ENCODE assay signal across 8 cellular contexts in the genomic region with DNA sequence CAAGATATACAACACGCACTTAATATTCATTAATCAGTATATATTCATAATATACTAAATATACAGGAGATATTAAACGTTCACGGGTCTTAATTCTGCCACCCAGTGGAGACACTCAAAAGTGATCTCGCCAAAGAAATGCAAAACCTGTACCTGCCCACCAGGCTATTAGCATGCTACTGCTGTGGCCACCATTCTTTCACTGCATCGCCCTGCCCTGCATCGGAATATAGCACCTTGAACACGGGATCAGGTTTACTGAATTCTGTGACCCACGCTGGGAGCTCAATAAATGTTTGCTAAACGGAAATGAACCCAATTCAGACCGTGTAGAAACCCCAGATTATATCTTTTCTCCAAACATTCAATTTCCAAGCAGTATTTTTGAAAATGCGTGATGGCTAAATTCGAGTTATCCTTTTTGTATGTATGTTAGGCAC. TPM values are rescaled to one million over a fixed set of nuclear protein-coding genes. Genes with fewer than 3 reads are reported as not detected.
DNase-seq lines count a peak whose midpoint lies in the region; ATAC-seq, FAIRE-seq and TF ChIP-seq lines count a peak whose summit lies in the region.

No MANE protein-coding gene starts in this region.

- no peaks in the 10 kb centered on the region for H3K9me3 ChIP-seq in BLaER1 treated with 17β-estradiol and CSF1 and Interleukin-3, amounts not matched to agents 10 nM and 100 nM (replicated peaks in 1 of 11)
- H3K9me3 ChIP-seq in endothelial cell of umbilical vein (replicated peaks; ENCODE audit: control insufficient read depth, insufficient read depth, low read length) (no peaks in the 10 kb centered on the region), mononuclear cell (ENCODE audit: low read depth, low read length) (no peaks in the 10 kb centered on the region), thymus (ENCODE audit: control insufficient read depth) (no peaks in the 10 kb centered on the region)

- no peaks in the 10 kb centered on the region for H3K9me1 ChIP-seq in endothelial cell of umbilical vein (replicated peaks; ENCODE audit: control insufficient read depth, extremely low read depth, insufficient read depth, low read length)

- intact Hi-C loops in endothelial cell of umbilical vein (cut with micrococcal nuclease) = no loop called here

- H2AFZ ChIP-seq in endothelial cell of umbilical vein (ENCODE audit: low read depth, low read length) = peak overlapping the region; percentile 74

- peaks cover 4 to 24% (median 14%) of the 10 kb centered on the region in 11 experiments; a peak in 14 of 22 replicates for H4K20me1 ChIP-seq in BLaER1 treated with 17β-estradiol and CSF1 and Interleukin-3, amounts not matched to agents 10 nM and 100 nM
- no peaks in the 10 kb centered on the region for H4K20me1 ChIP-seq in endothelial cell of umbilical vein (replicated peaks; ENCODE audit: control insufficient read depth, extremely low read depth, insufficient read depth, low read length)

- H3K4me1 ChIP-seq in BLaER1 treated with 17β-estradiol and CSF1 and Interleukin-3, amounts not matched to agents 10 nM and 100 nM = peaks cover 32 to 41% (median 38%) of the 10 kb centered on the region in 10 experiments
- H3K4me1 ChIP-seq in endothelial cell of umbilical vein (ENCODE audit: control insufficient read depth, extremely low read depth, insufficient read depth, low read length) (peaks cover 19% of the 10 kb centered on the region), mononuclear cell (ENCODE audit: insufficient read depth, low read length) (peaks cover 33% of the 10 kb centered on the region), thymus (ENCODE audit: control insufficient read depth, insufficient read depth, low read length) (peaks cover 6% of the 10 kb centered on the region)

- peak; percentile 43 to 51 for TF ChIP-seq CTCF in endothelial cell of umbilical vein (IDR thresholded peaks at IDR 0.05; ENCODE audit: extremely low read depth in 1 of 2, insufficient read depth in 1 of 2, low read depth in 1 of 2, low read length in 2 of 2)

- H3K4me2 ChIP-seq in BLaER1 treated with 17β-estradiol and CSF1 and Interleukin-3, amounts not matched to agents 10 nM and 100 nM = peak overlapping the region; percentile 54 to 97 (median 91)
- H3K4me2 ChIP-seq in endothelial cell of umbilical vein (ENCODE audit: insufficient read depth, low read length) = peak overlapping the region; percentile 96

- no peaks in the 10 kb centered on the region for H3K36me3 ChIP-seq in BLaER1 treated with 17β-estradiol and CSF1 and Interleukin-3, amounts not matched to agents 10 nM and 100 nM
- H3K36me3 ChIP-seq in endothelial cell of umbilical vein (ENCODE audit: control insufficient read depth in 2 of 2, extremely low read depth in 1 of 2, insufficient read depth in 2 of 2, low read length in 2 of 2) (no peaks in the 10 kb centered on the region), thymus (ENCODE audit: control insufficient read depth, insufficient read depth) (no peaks in the 10 kb centered on the region)

- peak overlapping the region; percentile 69 to 82 (median 74) for H3K4me3 ChIP-seq in BLaER1 treated with 17β-estradiol and CSF1 and Interleukin-3, amounts not matched to agents 10 nM and 100 nM
- H3K4me3 ChIP-seq in endothelial cell of umbilical vein (replicated peaks in 1 of 3; ENCODE audit: insufficient read depth in 1 of 3, low read depth in 1 of 3, low read length in 3 of 3) (peak overlapping the region; percentile 38 to 98 (median 91)), mononuclear cell (ENCODE audit: low read length) (peak overlapping the region; percentile 84), thymus (ENCODE audit: low read length) (peak overlapping the region; percentile 71)

- DNase-seq in NCI-H69 (lab: John Stamatoyannopoulos, UW) (peak; percentile 70), endothelial cell of umbilical vein (ENCODE audit: low read depth, low spot score) (peak; percentile 73)
- DNase-seq in activated CD8-positive, alpha-beta memory T cell treated with anti-CD3 and anti-CD28 coated beads for 24 hours = peak; percentile 72

- CTCF ChIA-PET in endothelial cell of umbilical vein (lab: Charles Lee) = interaction anchor here (0.8 to 4.0 kb wide), 11 partner anchors 9 to 609 kb away, joined by 3 to 19 read pairs (median 4); partner anchors contain the start of gene CBR4

- POLR2A ChIA-PET in endothelial cell of umbilical vein (lab: Charles Lee) = interaction anchor here (1.0 to 1.9 kb wide), 2 partner anchors 40 to 45 kb away, joined by 3 to 8 read pairs; no protein-coding TSS in a partner anchor

- peak overlapping the region; percentile 80 to 95 (median 87); a peak in 21 of 22 replicates for H3K27ac ChIP-seq in BLaER1 treated with 17β-estradiol and CSF1 and Interleukin-3, amounts not matched to agents 10 nM and 100 nM
- H3K27ac ChIP-seq in endothelial cell of umbilical vein (ENCODE audit: insufficient read depth, low read depth, low read length) (peak overlapping the region; percentile 92), thymus (ENCODE audit: low read depth) (peak overlapping the region; percentile 94)

- FAIRE-seq in endothelial cell of umbilical vein (lab: Jason Lieb, UNC) = no peak

- dilution Hi-C loops in endothelial cell of umbilical vein (cut with MboI; ENCODE audit: extremely low pct_ligation_motif_present, low sequenced_read_pairs) = no loop called here

- peaks cover 28% of the 10 kb centered on the region for H3K79me2 ChIP-seq in endothelial cell of umbilical vein (ENCODE audit: control insufficient read depth, insufficient read depth, low read length)

- TSS peak; percentile 91 for BruUV-seq in endothelial cell of umbilical vein (replicated peaks; lab: Mats Ljungman, UMichigan)

- H3K9ac ChIP-seq in BLaER1 treated with 17β-estradiol and CSF1 and Interleukin-3, amounts not matched to agents 10 nM and 100 nM = peak overlapping the region; percentile 79 to 94 (median 88)
- H3K9ac ChIP-seq in endothelial cell of umbilical vein (replicated peaks; ENCODE audit: extremely low read depth, insufficient read depth, low read length) = peak overlapping the region; percentile 99

- ATAC-seq in GM18909 (IDR thresholded peaks at IDR 0.05; ENCODE audit: poor library complexity, unreplicated experiment) (peak; percentile 52), HG03159 (IDR thresholded peaks at IDR 0.05; ENCODE audit: unreplicated experiment) (peak; percentile 45)

- H3K27me3 ChIP-seq in BLaER1 treated with 17β-estradiol and CSF1 and Interleukin-3, amounts not matched to agents 10 nM and 100 nM = no peaks in the 10 kb centered on the region
- H3K27me3 ChIP-seq in endothelial cell of umbilical vein (ENCODE audit: control insufficient read depth in 2 of 2, insufficient read depth in 2 of 2, low read length in 2 of 2) (no peaks in the 10 kb centered on the region), mononuclear cell (ENCODE audit: insufficient read depth, low read length) (no peaks in the 10 kb centered on the region), thymus (ENCODE audit: control insufficient read depth, insufficient read depth) (no peaks in the 10 kb centered on the region)

- WGBS in thymus = 2% methylated on average over 12 of the region's 12 CpGs

- no peak for TF ChIP-seq POLR2A in endothelial cell of umbilical vein (IDR thresholded peaks at IDR 0.05; ENCODE audit: low read depth, low read length)

TF ChIP-seq in endothelial cell of umbilical vein, 7 proteins besides CTCF, POLR2A, EP300 and RAD21:
- TF ChIP-seq MYC (IDR thresholded peaks at IDR 0.05; ENCODE audit: low read depth, low read length) = no peak
- TF ChIP-seq EZH2 (IDR thresholded peaks at IDR 0.05; ENCODE audit: borderline replicate concordance, low read depth, low read length, severe bottlenecking) = no peak
- no peak for TF ChIP-seq FOS (IDR thresholded peaks at IDR 0.05; ENCODE audit: borderline replicate concordance, insufficient read depth, low read length)
- no peak for TF ChIP-seq JUN (IDR thresholded peaks at IDR 0.05; ENCODE audit: borderline replicate concordance, insufficient read depth, insufficient read length, low read depth)
- TF ChIP-seq POLR2AphosphoS5 (IDR thresholded peaks at IDR 0.05; ENCODE audit: insufficient read depth, low read depth, low read length) = no peak
- TF ChIP-seq MAX (IDR thresholded peaks at IDR 0.05; ENCODE audit: insufficient read depth, insufficient read length) = no peak
- no peak for TF ChIP-seq GATA2 (IDR thresholded peaks at IDR 0.05; ENCODE audit: insufficient read depth, insufficient read length, low read depth, low read length)

RNA-seq across cellular contexts. Expression of gene CLCN3, which starts 0.8 kb away (rescaled TPM):
- total RNA-seq in endothelial cell of umbilical vein = 49.0 and 51.4 TPM in 2 replicates
- 12.1 and 16.5 TPM in 2 replicates for polyA plus RNA-seq in endothelial cell of umbilical vein
- 13.2 and 13.6 TPM in 2 replicates for polyA plus RNA-seq in endothelial cell of umbilical vein (2011; cell fraction: cytosol; rRNA removed)
- polyA plus RNA-seq in endothelial cell of umbilical vein (2011; cell fraction: nucleus; rRNA removed) = 13.4 and 21.4 TPM in 2 replicates
- polyA plus RNA-seq in endothelial cell of umbilical vein (2012) = 24.8 and 33.1 TPM in 2 replicates
- polyA minus RNA-seq in endothelial cell of umbilical vein = 82.0 and 86.1 TPM in 2 replicates
- polyA minus RNA-seq in endothelial cell of umbilical vein (2011; cell fraction: cytosol; rRNA and poly(A)+ RNA removed) = 10.9 TPM
- polyA minus RNA-seq in endothelial cell of umbilical vein (2011; cell fraction: nucleus; rRNA and poly(A)+ RNA removed) = 31.2 and 48.2 TPM in 2 replicates
- 12.8 TPM for total RNA-seq in mononuclear cell
- 11.6 TPM for polyA plus RNA-seq in thymus

RNA-seq across cellular contexts. Expression of gene NEK1, which starts 7.2 kb away (rescaled TPM):
- total RNA-seq in endothelial cell of umbilical vein (10.1 and 10.4 TPM in 2 replicates), mononuclear cell (6.0 TPM)
- polyA plus RNA-seq in endothelial cell of umbilical vein (1.7 and 2.6 TPM in 2 replicates), thymus (9.9 TPM)
- polyA plus RNA-seq in endothelial cell of umbilical vein (2011; cell fraction: cytosol; rRNA removed) = 2.2 and 2.5 TPM in 2 replicates
- 4.9 and 6.6 TPM in 2 replicates for polyA plus RNA-seq in endothelial cell of umbilical vein (2011; cell fraction: nucleus; rRNA removed)
- polyA plus RNA-seq in endothelial cell of umbilical vein (2012) = 5.8 and 7.3 TPM in 2 replicates
- 8.4 and 13.1 TPM in 2 replicates for polyA minus RNA-seq in endothelial cell of umbilical vein
- polyA minus RNA-seq in endothelial cell of umbilical vein (2011; cell fraction: cytosol; rRNA and poly(A)+ RNA removed) = 4.6 TPM
- polyA minus RNA-seq in endothelial cell of umbilical vein (2011; cell fraction: nucleus; rRNA and poly(A)+ RNA removed) = 24.7 and 26.1 TPM in 2 replicates

Comparison
In these comparisons a context has a peak if more than half of its experiments do, and no peak if none do; other contexts are left out.
1. Peak in every context shown above with its lines: DNase-seq, ATAC-seq, H3K4me3 ChIP-seq and H3K27ac ChIP-seq.